ENCODE assay signal across 17 cellular contexts in the genomic region with DNA sequence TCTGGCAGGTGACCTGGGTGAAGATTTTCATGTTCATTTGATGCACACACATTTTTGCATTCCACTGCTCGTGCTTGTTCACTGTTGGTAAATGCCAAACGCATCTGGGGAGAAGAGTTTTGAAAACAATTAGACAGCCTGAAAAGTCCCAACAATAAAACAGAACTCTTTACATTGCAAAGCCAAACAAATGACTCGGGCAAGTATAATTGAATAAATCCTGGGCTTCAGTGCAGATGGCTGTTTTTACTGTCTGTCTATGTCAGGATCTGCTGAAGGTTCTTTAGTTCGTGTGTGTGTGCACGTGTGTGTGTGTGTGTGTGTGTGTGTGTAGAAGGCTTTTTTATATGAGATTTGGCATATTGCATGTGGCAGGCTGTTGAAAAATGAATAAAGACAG.
DNase-seq lines count a peak whose midpoint lies in the region; ATAC-seq and TF ChIP-seq lines count a peak whose summit lies in the region.
"Had no signal": no experiment of that assay in that cellular context is flagged by ENCODE, and none has a peak within 500 bp of the region (broad histone marks: within the 10 kb centered on the region; RNA-seq: fewer than 3 reads in every experiment).

No MANE protein-coding gene starts in this region.

- H3K4me3 ChIP-seq in AG10803 (ENCODE audit: low read length), result no peak overlapping the region
- no peak overlapping the region for H3K4me3 ChIP-seq in smooth muscle cell
- H3K4me3 ChIP-seq: A549; BLaER1 treated with 17β-estradiol and CSF1 and Interleukin-3, amounts not matched to agents 10 nM and 100 nM; HAP-1 had no signal

- no peaks in the 10 kb centered on the region for H3K36me3 ChIP-seq in smooth muscle cell (ENCODE audit: low read depth)
- H3K36me3 ChIP-seq: BLaER1 treated with 17β-estradiol and CSF1 and Interleukin-3, amounts not matched to agents 10 nM and 100 nM; HAP-1 had no signal

- WGBS in smooth muscle cell (ENCODE audit: low lambda C conversion rate), result 48% methylated on average over 5 of the region's 5 CpGs

- TF ChIP-seq CTCF in AG10803 (conservative IDR thresholded peaks at IDR 0.05; ENCODE audit: low read length) (no peak), smooth muscle cell (IDR thresholded peaks at IDR 0.05; ENCODE audit: borderline replicate concordance, insufficient read depth, poor library complexity, severe bottlenecking) (no peak)

- DNase-seq in AG10803 (ENCODE audit: low read depth), result peak; percentile 3
- peak; percentile 7 for DNase-seq in NCI-H69 (lab: John Stamatoyannopoulos, UW)
- DNase-seq in smooth muscle cell (lab: John Stamatoyannopoulos, UW; ENCODE audit: unreplicated experiment), result no peak
- no peak for DNase-seq in cerebellum (ENCODE audit: low spot score)
- DNase-seq: CD4-positive, CD25-positive, alpha-beta regulatory T cell; CD8-positive, alpha-beta memory T cell; COR-L47; DMS 273 treated with DMSO at 0.1 percent for 48 hours had no signal

- H3K4me1 ChIP-seq in smooth muscle cell (ENCODE audit: low read depth), result peaks cover 5% of the 10 kb centered on the region
- H3K4me1 ChIP-seq: A549; BLaER1 treated with 17β-estradiol and CSF1 and Interleukin-3, amounts not matched to agents 10 nM and 100 nM; HAP-1 had no signal

- H3K9ac ChIP-seq in smooth muscle cell (ENCODE audit: low read depth), result no peak overlapping the region
- H3K9ac ChIP-seq: BLaER1 treated with 17β-estradiol and CSF1 and Interleukin-3, amounts not matched to agents 10 nM and 100 nM; KMS-11 had no signal

- ATAC-seq in SK-N-SH treated with all-trans-retinoic acid at 6 μM for 48 hours (peak; percentile 61; the same call in 2 of the 3 replicates), HG02571 (IDR thresholded peaks at IDR 0.05; ENCODE audit: unreplicated experiment) (no peak), HG02763 (IDR thresholded peaks at IDR 0.05; ENCODE audit: unreplicated experiment) (no peak)
- ATAC-seq: A549 had no signal

- H2AFZ ChIP-seq in smooth muscle cell (ENCODE audit: low read depth), result no peak overlapping the region

- no peaks in the 10 kb centered on the region for H3K9me3 ChIP-seq in smooth muscle cell (replicated peaks; ENCODE audit: low read depth)
- H3K9me3 ChIP-seq: A549; BLaER1 treated with 17β-estradiol and CSF1 and Interleukin-3, amounts not matched to agents 10 nM and 100 nM; HAP-1 had no signal

- no peaks in the 10 kb centered on the region for H4K20me1 ChIP-seq in smooth muscle cell (ENCODE audit: low read depth)
- H4K20me1 ChIP-seq: BLaER1 treated with 17β-estradiol and CSF1 and Interleukin-3, amounts not matched to agents 10 nM and 100 nM had no signal

- H3F3A ChIP-seq in smooth muscle cell (ENCODE audit: low read depth), result no peaks in the 10 kb centered on the region

- H3K27ac ChIP-seq in smooth muscle cell (ENCODE audit: low read depth), result no peak overlapping the region
- H3K27ac ChIP-seq: 22Rv1; A549; BLaER1 treated with 17β-estradiol and CSF1 and Interleukin-3, amounts not matched to agents 10 nM and 100 nM; HL-60; KMS-11 had no signal

- H3K79me2 ChIP-seq in smooth muscle cell (ENCODE audit: low read depth), result no peaks in the 10 kb centered on the region

- peak overlapping the region; percentile 17 for H3K4me2 ChIP-seq in smooth muscle cell
- H3K4me2 ChIP-seq: A549; BLaER1 treated with 17β-estradiol and CSF1 and Interleukin-3, amounts not matched to agents 10 nM and 100 nM; KMS-11 had no signal

- no peaks in the 10 kb centered on the region for H3K27me3 ChIP-seq in smooth muscle cell (ENCODE audit: low read depth)
- H3K27me3 ChIP-seq: BLaER1 treated with 17β-estradiol and CSF1 and Interleukin-3, amounts not matched to agents 10 nM and 100 nM had no signal

TF ChIP-seq in SK-N-SH treated with all-trans-retinoic acid at 6 μM for 48 hours, 23 proteins besides CTCF, POLR2A, EP300 and RAD21:
- TF ChIP-seq TOX (CRISPR knock-in tag; IDR thresholded peaks at IDR 0.05; ENCODE audit: borderline replicate concordance) (no peak), ISL1 (CRISPR knock-in tag; IDR thresholded peaks at IDR 0.05) (peak; percentile 20), TCF4 (CRISPR knock-in tag; IDR thresholded peaks at IDR 0.05; ENCODE audit: borderline replicate concordance) (peak; percentile 39; the same call in 1 of the 2 replicates), ZNF565 (CRISPR knock-in tag; conservative IDR thresholded peaks at IDR 0.05; ENCODE audit: low read depth) (no peak)
- TF ChIP-seq, protein P1, sequence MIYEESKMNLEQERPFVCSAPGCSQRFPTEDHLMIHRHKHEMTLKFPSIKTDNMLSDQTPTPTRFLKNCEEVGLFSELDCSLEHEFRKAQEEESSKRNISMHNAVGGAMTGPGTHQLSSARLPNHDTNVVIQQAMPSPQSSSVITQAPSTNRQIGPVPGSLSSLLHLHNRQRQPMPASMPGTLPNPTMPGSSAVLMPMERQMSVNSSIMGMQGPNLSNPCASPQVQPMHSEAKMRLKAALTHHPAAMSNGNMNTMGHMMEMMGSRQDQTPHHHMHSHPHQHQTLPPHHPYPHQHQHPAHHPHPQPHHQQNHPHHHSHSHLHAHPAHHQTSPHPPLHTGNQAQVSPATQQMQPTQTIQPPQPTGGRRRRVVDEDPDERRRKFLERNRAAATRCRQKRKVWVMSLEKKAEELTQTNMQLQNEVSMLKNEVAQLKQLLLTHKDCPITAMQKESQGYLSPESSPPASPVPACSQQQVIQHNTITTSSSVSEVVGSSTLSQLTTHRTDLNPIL (CRISPR knock-in tag; IDR thresholded peaks at IDR 0.05; ENCODE audit: low read depth), result no peak

Comparison
In these comparisons a context has a peak if more than half of its experiments do, and no peak if none do; other contexts are left out.
1. DNase-seq: peak in AG10803 (single experiment) and NCI-H69 (single experiment); none in smooth muscle cell (single experiment) and cerebellum (single experiment).